8 cellular contexts compared by ENCODE assay signal in the genomic region with DNA sequence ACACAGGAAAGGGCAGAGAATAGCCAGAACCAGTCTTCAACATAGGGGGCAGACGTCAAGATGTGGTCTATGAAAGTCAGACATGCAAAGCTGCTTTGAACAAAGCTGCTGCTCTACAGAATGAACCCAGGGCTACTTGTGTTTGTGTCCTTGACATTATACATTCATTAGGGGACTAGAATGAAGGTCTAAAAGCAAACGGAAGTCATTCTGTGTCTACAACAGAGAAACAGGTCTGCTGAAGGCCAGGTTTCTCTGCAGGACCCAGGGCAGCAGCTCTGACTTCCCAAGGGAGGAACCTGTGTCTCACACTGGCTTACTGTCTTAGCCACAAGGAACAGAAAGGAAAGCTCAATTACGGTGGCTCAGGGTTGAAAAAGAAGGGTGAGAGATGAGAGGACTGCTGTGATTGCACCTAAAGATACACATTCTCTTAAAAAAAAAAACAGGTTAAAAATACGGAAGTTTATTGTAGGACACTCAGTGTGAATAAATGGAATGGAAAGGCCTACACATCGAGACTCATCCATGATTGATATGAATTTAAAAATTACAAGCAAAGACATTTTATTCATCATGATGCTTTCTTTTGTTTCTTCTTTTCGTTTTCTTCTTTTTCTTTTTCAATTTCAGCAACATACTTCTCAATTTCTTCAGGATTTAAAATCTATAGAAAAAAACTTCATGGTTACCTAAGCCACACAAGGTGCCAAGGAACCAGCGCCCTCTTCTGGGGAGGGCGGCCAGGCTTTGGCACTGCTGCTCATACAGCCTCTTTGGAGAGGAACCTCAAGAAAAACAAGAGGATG. TPM values are rescaled to one million over a fixed set of nuclear protein-coding genes. Genes with fewer than 3 reads are reported as not detected.
A peak's percentile ranks its signal among the peaks of the same experiment; 100 is the strongest.
DNase-seq lines count a peak whose midpoint lies in the region; ATAC-seq, FAIRE-seq and TF ChIP-seq lines count a peak whose summit lies in the region.

No MANE protein-coding gene starts in this region.

- peaks cover 4% of the 10 kb centered on the region for H3K4me1 ChIP-seq in parathyroid adenoma

- H3K4me3 ChIP-seq in parathyroid adenoma (ENCODE audit: low read depth, low read length): no peak overlapping the region

- no peak overlapping the region for H2AFZ ChIP-seq in parathyroid adenoma

- H3K27ac ChIP-seq in parathyroid adenoma: no peak overlapping the region

- peak; percentile 64 for ATAC-seq in activated T-helper 17 cell treated with anti-CD3 and anti-CD28 coated beads, Interleukin-2, amount 50 U/mL, for 72 hours (replicated peaks)

- H3K4me2 ChIP-seq in parathyroid adenoma (ENCODE audit: low read length): no peak overlapping the region

- peak; percentile 78 for DNase-seq in D341Med (ENCODE audit: low spot score)
- peak; percentile 89 for DNase-seq in HTR-8/SVneo (ENCODE audit: insufficient read length, low spot score)
- peak; percentile 82 for DNase-seq in RPMI8226
- peak; percentile 71 for DNase-seq in fibroblast of peridontal ligament (ENCODE audit: extremely low read depth)
- DNase-seq in H54 (ENCODE audit: insufficient read length, low spot score): no peak
- DNase-seq in NCI-H524 treated with DMSO at 0.1 percent for 48 hours (lab: John Stamatoyannopoulos, UW): no peak

- no peaks in the 10 kb centered on the region for H3K9me3 ChIP-seq in parathyroid adenoma (ENCODE audit: control insufficient read depth, low read length)

- peak overlapping the region; percentile 39 for H3K27ac Mint-ChIP-seq in activated T-helper 17 cell treated with anti-CD3 and anti-CD28 coated beads, Interleukin-2, amount 50 U/mL, for 72 hours

- no peaks in the 10 kb centered on the region for H3K27me3 Mint-ChIP-seq in activated T-helper 17 cell treated with anti-CD3 and anti-CD28 coated beads, Interleukin-2, amount 50 U/mL, for 72 hours

- no peaks in the 10 kb centered on the region for H3K27me3 ChIP-seq in parathyroid adenoma (ENCODE audit: control insufficient read depth, insufficient read depth, low read length)

- H3K9me3 Mint-ChIP-seq in activated T-helper 17 cell treated with anti-CD3 and anti-CD28 coated beads, Interleukin-2, amount 50 U/mL, for 72 hours: no peaks in the 10 kb centered on the region

- FAIRE-seq in HTR-8/SVneo (lab: Jason Lieb, UNC) (peak; percentile 60), H54 (lab: Jason Lieb, UNC) (no peak)

- H3K4me3 Mint-ChIP-seq in activated T-helper 17 cell treated with anti-CD3 and anti-CD28 coated beads, Interleukin-2, amount 50 U/mL, for 72 hours: no peak overlapping the region

- H3K9ac ChIP-seq in parathyroid adenoma: no peak overlapping the region

- H3K36me3 Mint-ChIP-seq in activated T-helper 17 cell treated with anti-CD3 and anti-CD28 coated beads, Interleukin-2, amount 50 U/mL, for 72 hours (ENCODE audit: low read depth): peaks cover 100% of the 10 kb centered on the region

- H3K79me2 ChIP-seq in parathyroid adenoma: peaks cover 9% of the 10 kb centered on the region

- peaks cover 24% of the 10 kb centered on the region for H3K4me1 Mint-ChIP-seq in activated T-helper 17 cell treated with anti-CD3 and anti-CD28 coated beads, Interleukin-2, amount 50 U/mL, for 72 hours

- no peaks in the 10 kb centered on the region for H3K36me3 ChIP-seq in parathyroid adenoma (ENCODE audit: control insufficient read depth, insufficient read depth, low read length)

- peak; percentile 88 for TF ChIP-seq CTCF in parathyroid adenoma (IDR thresholded peaks at IDR 0.05)

- TF ChIP-seq POLR2A in H54 (IDR thresholded peaks at IDR 0.05; ENCODE audit: low read depth, low read length): no peak

RNA-seq across cellular contexts. Expression of gene PSMA7, which starts 6.7 kb away (rescaled TPM):
- total RNA-seq in activated T-helper 17 cell treated with anti-CD3 and anti-CD28 coated beads, Interleukin-2, amount 50 U/mL, for 72 hours: 100 to 1,000 TPM; 161 to 334 TPM

RNA-seq across cellular contexts. Expression of gene SS18L1, which starts 7.1 kb away (rescaled TPM):
- total RNA-seq in activated T-helper 17 cell treated with anti-CD3 and anti-CD28 coated beads, Interleukin-2, amount 50 U/mL, for 72 hours: 10 to 100 TPM; 16.5 to 17.9 TPM

RNA-seq across cellular contexts. Expression of gene LSM14B, which starts 14.2 kb away (rescaled TPM):
- 10 to 100 TPM; 25.1 to 29.8 TPM for total RNA-seq in activated T-helper 17 cell treated with anti-CD3 and anti-CD28 coated beads, Interleukin-2, amount 50 U/mL, for 72 hours

RNA-seq across cellular contexts. Expression of gene MTG2, which starts 46.3 kb away (rescaled TPM):
- total RNA-seq in activated T-helper 17 cell treated with anti-CD3 and anti-CD28 coated beads, Interleukin-2, amount 50 U/mL, for 72 hours: 10 to 100 TPM; 19.7 to 40.2 TPM

Comparison
In these comparisons a context has a peak if more than half of its experiments do, and no peak if none do; other contexts are left out.
1. DNase-seq: peak in D341Med (single experiment), HTR-8/SVneo (single experiment), RPMI8226 (single experiment) and fibroblast of peridontal ligament (single experiment); none in H54 (single experiment) and NCI-H524 treated with DMSO at 0.1 percent for 48 hours (single experiment).